In the genomic region with DNA sequence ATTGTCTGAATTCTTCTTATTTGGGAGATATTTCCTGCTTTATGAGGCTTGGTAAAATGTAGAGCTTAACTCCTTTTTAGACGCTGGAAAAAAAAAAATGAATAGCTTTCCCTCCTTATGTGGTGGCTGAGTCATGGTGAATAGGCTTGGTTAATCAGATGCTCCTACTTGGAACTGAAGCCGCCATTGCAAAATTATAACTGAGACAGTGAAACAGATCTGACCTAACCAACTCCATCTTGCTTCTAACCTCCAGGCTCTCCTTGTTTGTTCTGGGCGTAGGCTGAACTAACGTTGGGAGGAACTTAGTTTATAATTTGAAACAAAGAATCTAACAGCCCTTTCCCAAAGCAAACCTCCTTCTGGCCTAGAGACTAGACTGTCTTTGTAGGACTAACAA, we compare ENCODE assay signal across 3 cellular contexts.
TF ChIP-seq lines count a peak whose summit lies in the region.

No MANE protein-coding gene starts in this region.

TF ChIP-seq in A549, 52 proteins besides CTCF, POLR2A, EP300 and RAD21 (continued from another document and continues in another):
- TF ChIP-seq, protein P1, sequence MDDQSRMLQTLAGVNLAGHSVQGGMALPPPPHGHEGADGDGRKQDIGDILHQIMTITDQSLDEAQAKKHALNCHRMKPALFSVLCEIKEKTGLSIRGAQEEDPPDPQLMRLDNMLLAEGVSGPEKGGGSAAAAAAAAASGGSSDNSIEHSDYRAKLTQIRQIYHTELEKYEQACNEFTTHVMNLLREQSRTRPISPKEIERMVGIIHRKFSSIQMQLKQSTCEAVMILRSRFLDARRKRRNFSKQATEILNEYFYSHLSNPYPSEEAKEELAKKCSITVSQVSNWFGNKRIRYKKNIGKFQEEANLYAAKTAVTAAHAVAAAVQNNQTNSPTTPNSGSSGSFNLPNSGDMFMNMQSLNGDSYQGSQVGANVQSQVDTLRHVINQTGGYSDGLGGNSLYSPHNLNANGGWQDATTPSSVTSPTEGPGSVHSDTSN (IDR thresholded peaks at IDR 0.05), result no peak
- TF ChIP-seq, protein P2, sequence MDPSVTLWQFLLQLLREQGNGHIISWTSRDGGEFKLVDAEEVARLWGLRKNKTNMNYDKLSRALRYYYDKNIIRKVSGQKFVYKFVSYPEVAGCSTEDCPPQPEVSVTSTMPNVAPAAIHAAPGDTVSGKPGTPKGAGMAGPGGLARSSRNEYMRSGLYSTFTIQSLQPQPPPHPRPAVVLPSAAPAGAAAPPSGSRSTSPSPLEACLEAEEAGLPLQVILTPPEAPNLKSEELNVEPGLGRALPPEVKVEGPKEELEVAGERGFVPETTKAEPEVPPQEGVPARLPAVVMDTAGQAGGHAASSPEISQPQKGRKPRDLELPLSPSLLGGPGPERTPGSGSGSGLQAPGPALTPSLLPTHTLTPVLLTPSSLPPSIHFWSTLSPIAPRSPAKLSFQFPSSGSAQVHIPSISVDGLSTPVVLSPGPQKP (IDR thresholded peaks at IDR 0.05; ENCODE audit: low read depth, low read length), result no peak
- no peak for TF ChIP-seq TFCP2L1 (CRISPR knock-in tag; IDR thresholded peaks at IDR 0.05)
- TF ChIP-seq RFX5 (IDR thresholded peaks at IDR 0.05), result no peak
- peak; percentile 7 for TF ChIP-seq MAFK (IDR thresholded peaks at IDR 0.05; ENCODE audit: partially characterized antibody)
- TF ChIP-seq KDM5A (IDR thresholded peaks at IDR 0.05), result no peak
- TF ChIP-seq RARB (CRISPR knock-in tag; IDR thresholded peaks at IDR 0.05), result 0 out of 2 replicates have a peak, but pooled peaks have one; percentile 61
- TF ChIP-seq NPAS2 (CRISPR knock-in tag; IDR thresholded peaks at IDR 0.05; ENCODE audit: borderline replicate concordance), result no peak; the same call in 1 of the 2 replicates
- TF ChIP-seq RNF2 (IDR thresholded peaks at IDR 0.05; ENCODE audit: borderline replicate concordance, low read depth), result no peak
- TF ChIP-seq CEBPB (IDR thresholded peaks at IDR 0.05), result no peak
- TF ChIP-seq, protein P3, sequence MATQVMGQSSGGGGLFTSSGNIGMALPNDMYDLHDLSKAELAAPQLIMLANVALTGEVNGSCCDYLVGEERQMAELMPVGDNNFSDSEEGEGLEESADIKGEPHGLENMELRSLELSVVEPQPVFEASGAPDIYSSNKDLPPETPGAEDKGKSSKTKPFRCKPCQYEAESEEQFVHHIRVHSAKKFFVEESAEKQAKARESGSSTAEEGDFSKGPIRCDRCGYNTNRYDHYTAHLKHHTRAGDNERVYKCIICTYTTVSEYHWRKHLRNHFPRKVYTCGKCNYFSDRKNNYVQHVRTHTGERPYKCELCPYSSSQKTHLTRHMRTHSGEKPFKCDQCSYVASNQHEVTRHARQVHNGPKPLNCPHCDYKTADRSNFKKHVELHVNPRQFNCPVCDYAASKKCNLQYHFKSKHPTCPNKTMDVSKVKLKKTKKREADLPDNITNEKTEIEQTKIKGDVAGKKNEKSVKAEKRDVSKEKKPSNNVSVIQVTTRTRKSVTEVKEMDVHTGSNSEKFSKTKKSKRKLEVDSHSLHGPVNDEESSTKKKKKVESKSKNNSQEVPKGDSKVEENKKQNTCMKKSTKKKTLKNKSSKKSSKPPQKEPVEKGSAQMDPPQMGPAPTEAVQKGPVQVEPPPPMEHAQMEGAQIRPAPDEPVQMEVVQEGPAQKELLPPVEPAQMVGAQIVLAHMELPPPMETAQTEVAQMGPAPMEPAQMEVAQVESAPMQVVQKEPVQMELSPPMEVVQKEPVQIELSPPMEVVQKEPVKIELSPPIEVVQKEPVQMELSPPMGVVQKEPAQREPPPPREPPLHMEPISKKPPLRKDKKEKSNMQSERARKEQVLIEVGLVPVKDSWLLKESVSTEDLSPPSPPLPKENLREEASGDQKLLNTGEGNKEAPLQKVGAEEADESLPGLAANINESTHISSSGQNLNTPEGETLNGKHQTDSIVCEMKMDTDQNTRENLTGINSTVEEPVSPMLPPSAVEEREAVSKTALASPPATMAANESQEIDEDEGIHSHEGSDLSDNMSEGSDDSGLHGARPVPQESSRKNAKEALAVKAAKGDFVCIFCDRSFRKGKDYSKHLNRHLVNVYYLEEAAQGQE (IDR thresholded peaks at IDR 0.05), result no peak
- TF ChIP-seq JUN (IDR thresholded peaks at IDR 0.05), result no peak
- TF ChIP-seq, protein P4, sequence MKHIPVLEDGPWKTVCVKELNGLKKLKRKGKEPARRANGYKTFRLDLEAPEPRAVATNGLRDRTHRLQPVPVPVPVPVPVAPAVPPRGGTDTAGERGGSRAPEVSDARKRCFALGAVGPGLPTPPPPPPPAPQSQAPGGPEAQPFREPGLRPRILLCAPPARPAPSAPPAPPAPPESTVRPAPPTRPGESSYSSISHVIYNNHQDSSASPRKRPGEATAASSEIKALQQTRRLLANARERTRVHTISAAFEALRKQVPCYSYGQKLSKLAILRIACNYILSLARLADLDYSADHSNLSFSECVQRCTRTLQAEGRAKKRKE (CRISPR knock-in tag; IDR thresholded peaks at IDR 0.05; ENCODE audit: low read depth), result peak; percentile 99

TF ChIP-seq in HCT116, 20 proteins besides CTCF, POLR2A, EP300 and RAD21 (continued from another document):
- TF ChIP-seq ELF1 (IDR thresholded peaks at IDR 0.05; ENCODE audit: borderline replicate concordance, low read depth), result no peak
- no peak for TF ChIP-seq CBX3 (IDR thresholded peaks at IDR 0.05; ENCODE audit: low read depth)
- TF ChIP-seq, protein P5, sequence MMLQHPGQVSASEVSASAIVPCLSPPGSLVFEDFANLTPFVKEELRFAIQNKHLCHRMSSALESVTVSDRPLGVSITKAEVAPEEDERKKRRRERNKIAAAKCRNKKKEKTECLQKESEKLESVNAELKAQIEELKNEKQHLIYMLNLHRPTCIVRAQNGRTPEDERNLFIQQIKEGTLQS (IDR thresholded peaks at IDR 0.05), result no peak
- TF ChIP-seq, protein P6, sequence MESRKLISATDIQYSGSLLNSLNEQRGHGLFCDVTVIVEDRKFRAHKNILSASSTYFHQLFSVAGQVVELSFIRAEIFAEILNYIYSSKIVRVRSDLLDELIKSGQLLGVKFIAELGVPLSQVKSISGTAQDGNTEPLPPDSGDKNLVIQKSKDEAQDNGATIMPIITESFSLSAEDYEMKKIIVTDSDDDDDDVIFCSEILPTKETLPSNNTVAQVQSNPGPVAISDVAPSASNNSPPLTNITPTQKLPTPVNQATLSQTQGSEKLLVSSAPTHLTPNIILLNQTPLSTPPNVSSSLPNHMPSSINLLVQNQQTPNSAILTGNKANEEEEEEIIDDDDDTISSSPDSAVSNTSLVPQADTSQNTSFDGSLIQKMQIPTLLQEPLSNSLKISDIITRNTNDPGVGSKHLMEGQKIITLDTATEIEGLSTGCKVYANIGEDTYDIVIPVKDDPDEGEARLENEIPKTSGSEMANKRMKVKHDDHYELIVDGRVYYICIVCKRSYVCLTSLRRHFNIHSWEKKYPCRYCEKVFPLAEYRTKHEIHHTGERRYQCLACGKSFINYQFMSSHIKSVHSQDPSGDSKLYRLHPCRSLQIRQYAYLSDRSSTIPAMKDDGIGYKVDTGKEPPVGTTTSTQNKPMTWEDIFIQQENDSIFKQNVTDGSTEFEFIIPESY (IDR thresholded peaks at IDR 0.05; ENCODE audit: extremely low read depth, insufficient replicate concordance, low read length), result no peak
- TF ChIP-seq, protein P7, sequence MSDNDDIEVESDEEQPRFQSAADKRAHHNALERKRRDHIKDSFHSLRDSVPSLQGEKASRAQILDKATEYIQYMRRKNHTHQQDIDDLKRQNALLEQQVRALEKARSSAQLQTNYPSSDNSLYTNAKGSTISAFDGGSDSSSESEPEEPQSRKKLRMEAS (IDR thresholded peaks at IDR 0.05), result no peak
- TF ChIP-seq FOSL1 (IDR thresholded peaks at IDR 0.05; ENCODE audit: low read depth), result no peak
- no peak for TF ChIP-seq ZFX (IDR thresholded peaks at IDR 0.05)

TF ChIP-seq in SK-N-SH treated with all-trans-retinoic acid at 6 μM for 48 hours, 23 proteins besides CTCF, POLR2A, EP300 and RAD21 (continued from another document):
- TF ChIP-seq ZNF70 (CRISPR knock-in tag; IDR thresholded peaks at IDR 0.05) (no peak), ZC3H10 (CRISPR knock-in tag; IDR thresholded peaks at IDR 0.05) (peak; percentile 85), ZFP3 (CRISPR knock-in tag; IDR thresholded peaks at IDR 0.05) (0 out of 2 replicates have a peak, but pooled peaks have one; percentile 38), GLIS3 (CRISPR knock-in tag; IDR thresholded peaks at IDR 0.05) (no peak)
- TF ChIP-seq, protein P8, sequence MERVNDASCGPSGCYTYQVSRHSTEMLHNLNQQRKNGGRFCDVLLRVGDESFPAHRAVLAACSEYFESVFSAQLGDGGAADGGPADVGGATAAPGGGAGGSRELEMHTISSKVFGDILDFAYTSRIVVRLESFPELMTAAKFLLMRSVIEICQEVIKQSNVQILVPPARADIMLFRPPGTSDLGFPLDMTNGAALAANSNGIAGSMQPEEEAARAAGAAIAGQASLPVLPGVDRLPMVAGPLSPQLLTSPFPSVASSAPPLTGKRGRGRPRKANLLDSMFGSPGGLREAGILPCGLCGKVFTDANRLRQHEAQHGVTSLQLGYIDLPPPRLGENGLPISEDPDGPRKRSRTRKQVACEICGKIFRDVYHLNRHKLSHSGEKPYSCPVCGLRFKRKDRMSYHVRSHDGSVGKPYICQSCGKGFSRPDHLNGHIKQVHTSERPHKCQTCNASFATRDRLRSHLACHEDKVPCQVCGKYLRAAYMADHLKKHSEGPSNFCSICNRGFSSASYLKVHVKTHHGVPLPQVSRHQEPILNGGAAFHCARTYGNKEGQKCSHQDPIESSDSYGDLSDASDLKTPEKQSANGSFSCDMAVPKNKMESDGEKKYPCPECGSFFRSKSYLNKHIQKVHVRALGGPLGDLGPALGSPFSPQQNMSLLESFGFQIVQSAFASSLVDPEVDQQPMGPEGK (CRISPR knock-in tag; IDR thresholded peaks at IDR 0.05; ENCODE audit: borderline replicate concordance), result no peak
- TF ChIP-seq, protein P9, sequence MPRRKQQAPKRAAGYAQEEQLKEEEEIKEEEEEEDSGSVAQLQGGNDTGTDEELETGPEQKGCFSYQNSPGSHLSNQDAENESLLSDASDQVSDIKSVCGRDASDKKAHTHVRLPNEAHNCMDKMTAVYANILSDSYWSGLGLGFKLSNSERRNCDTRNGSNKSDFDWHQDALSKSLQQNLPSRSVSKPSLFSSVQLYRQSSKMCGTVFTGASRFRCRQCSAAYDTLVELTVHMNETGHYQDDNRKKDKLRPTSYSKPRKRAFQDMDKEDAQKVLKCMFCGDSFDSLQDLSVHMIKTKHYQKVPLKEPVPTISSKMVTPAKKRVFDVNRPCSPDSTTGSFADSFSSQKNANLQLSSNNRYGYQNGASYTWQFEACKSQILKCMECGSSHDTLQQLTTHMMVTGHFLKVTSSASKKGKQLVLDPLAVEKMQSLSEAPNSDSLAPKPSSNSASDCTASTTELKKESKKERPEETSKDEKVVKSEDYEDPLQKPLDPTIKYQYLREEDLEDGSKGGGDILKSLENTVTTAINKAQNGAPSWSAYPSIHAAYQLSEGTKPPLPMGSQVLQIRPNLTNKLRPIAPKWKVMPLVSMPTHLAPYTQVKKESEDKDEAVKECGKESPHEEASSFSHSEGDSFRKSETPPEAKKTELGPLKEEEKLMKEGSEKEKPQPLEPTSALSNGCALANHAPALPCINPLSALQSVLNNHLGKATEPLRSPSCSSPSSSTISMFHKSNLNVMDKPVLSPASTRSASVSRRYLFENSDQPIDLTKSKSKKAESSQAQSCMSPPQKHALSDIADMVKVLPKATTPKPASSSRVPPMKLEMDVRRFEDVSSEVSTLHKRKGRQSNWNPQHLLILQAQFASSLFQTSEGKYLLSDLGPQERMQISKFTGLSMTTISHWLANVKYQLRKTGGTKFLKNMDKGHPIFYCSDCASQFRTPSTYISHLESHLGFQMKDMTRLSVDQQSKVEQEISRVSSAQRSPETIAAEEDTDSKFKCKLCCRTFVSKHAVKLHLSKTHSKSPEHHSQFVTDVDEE (CRISPR knock-in tag; IDR thresholded peaks at IDR 0.05), result no peak
